ENCODE assay signal across 16 cellular contexts in the genomic region with DNA sequence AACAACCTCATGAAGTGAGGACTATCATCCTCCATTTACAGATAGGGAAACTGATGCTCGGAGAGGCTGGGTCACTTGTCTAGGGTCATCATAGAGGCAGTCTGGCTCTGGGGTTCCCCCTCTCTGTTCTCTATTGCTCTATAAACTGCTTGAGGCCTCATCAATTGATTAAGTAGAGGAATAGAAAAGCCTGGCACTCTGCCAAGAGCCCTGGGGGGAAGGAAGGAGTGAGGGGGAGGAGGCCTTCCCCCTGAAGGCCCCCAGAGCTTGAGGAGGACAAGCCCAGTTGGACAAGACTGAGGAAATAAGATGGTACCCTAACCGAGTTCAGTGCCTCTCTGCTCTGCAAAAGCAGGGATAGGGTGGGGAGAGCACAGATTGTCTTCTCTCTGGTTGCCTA. TPM values are rescaled to one million over a fixed set of nuclear protein-coding genes. Genes with fewer than 3 reads are reported as not detected.
DNase-seq lines count a peak whose midpoint lies in the region; ATAC-seq, FAIRE-seq and TF ChIP-seq lines count a peak whose summit lies in the region.
"Had no signal": no experiment of that assay in that cellular context is flagged by ENCODE, and none has a peak within 500 bp of the region (broad histone marks: within the 10 kb centered on the region; RNA-seq: fewer than 3 reads in every experiment).

No MANE protein-coding gene starts in this region.

- TF ChIP-seq EP300 in HepG2 (IDR thresholded peaks at IDR 0.05; ENCODE audit: low read depth in 2 of 2, low read length in 2 of 2): no peak
- no peak for TF ChIP-seq EP300 in HepG2 (CRISPR knock-in tag; IDR thresholded peaks at IDR 0.05; ENCODE audit: borderline replicate concordance)
- TF ChIP-seq EP300 in K562 (IDR thresholded peaks at IDR 0.05; ENCODE audit: low read length): no peak

- H3K9ac ChIP-seq in HepG2 (ENCODE audit: insufficient read depth, low read depth, low read length) (no peak overlapping the region), K562 (ENCODE audit: insufficient read depth in 1 of 2, low read depth in 2 of 2, low read length in 2 of 2) (no peak overlapping the region)

- no peaks in the 10 kb centered on the region for H3K9me1 ChIP-seq in K562 (ENCODE audit: control insufficient read depth, insufficient read depth, low read length)

- H3K4me1 ChIP-seq in HepG2 (ENCODE audit: insufficient read depth, low read length): no peaks in the 10 kb centered on the region
- no peaks in the 10 kb centered on the region for H3K4me1 ChIP-seq in right lobe of liver
- H3K4me1 ChIP-seq in K562 (replicated peaks in 1 of 2; ENCODE audit: control insufficient read depth in 2 of 2, insufficient read depth in 2 of 2, low read length in 2 of 2): no peaks in the 10 kb centered on the region
- H3K4me1 ChIP-seq in tibial artery: no peaks in the 10 kb centered on the region

- H3K9me3 ChIP-seq in HepG2 (ENCODE audit: low read length) (peaks cover 6% of the 10 kb centered on the region; the same call in 1 of the 2 replicates), right lobe of liver (no peaks in the 10 kb centered on the region), K562 (replicated peaks; ENCODE audit: control insufficient read depth, insufficient read depth, low read depth, low read length) (no peaks in the 10 kb centered on the region), tibial artery (no peaks in the 10 kb centered on the region)

- H3K4me2 ChIP-seq in HepG2 (ENCODE audit: low read depth, low read length): no peak overlapping the region
- H3K4me2 ChIP-seq in K562 (ENCODE audit: insufficient read depth, low read length): no peak overlapping the region

- CTCF ChIA-PET in HepG2 (lab: Yijun Ruan, JAX; ENCODE audit: low intra/inter-chr PET ratio, low total read pairs): no interaction called here
- CTCF ChIA-PET in K562 (lab: Yijun Ruan, JAX; ENCODE audit: low intra/inter-chr PET ratio): no interaction called here

- no peak overlapping the region for H3K27ac ChIP-seq in HepG2 (ENCODE audit: extremely low read length, insufficient read depth, low read length)
- no peak overlapping the region for H3K27ac ChIP-seq in right lobe of liver
- H3K27ac ChIP-seq in K562 (ENCODE audit: extremely low read depth, low read depth, low read length): no peak overlapping the region
- H3K27ac ChIP-seq in tibial artery: no peak overlapping the region

- H4K20me1 ChIP-seq in HepG2 (ENCODE audit: insufficient read depth, low read length) (no peaks in the 10 kb centered on the region), K562 (replicated peaks; ENCODE audit: control insufficient read depth, insufficient read depth, low read length) (no peaks in the 10 kb centered on the region)

- no peak for FAIRE-seq in HepG2 (lab: Jason Lieb, UNC)
- no peak for FAIRE-seq in K562 (lab: Jason Lieb, UNC)
- FAIRE-seq: GM19239 had no signal

- BruUV-seq in HepG2 (replicated peaks; lab: Mats Ljungman, UMichigan) (no TSS peak), K562 (replicated peaks; lab: Mats Ljungman, UMichigan) (no TSS peak)

- no peak for DNase-seq in HepG2 (ENCODE audit: low spot score)
- no peak for DNase-seq in right lobe of liver
- no peak for DNase-seq in K562 (ENCODE audit: extremely low read depth in 1 of 4, low spot score in 3 of 4)
- DNase-seq in neural crest cell (ENCODE audit: low read depth, low spot score): no peak
- no peak for DNase-seq in NK-92 (lab: John Stamatoyannopoulos, UW; ENCODE audit: unreplicated experiment)
- DNase-seq in tibial artery: no peak
- no peak for DNase-seq in NCI-H446 (lab: John Stamatoyannopoulos, UW)
- DNase-seq: CD8-positive, alpha-beta T cell; DND-41; GF-D8; NCI-H1694 treated with DMSO at 0.1 percent for 48 hours; NCI-H2171 treated with DMSO at 0.1 percent for 48 hours; SHP77 had no signal

- no peaks in the 10 kb centered on the region for H3K27me3 Mint-ChIP-seq in neural crest cell (ENCODE audit: low read depth)
- H3K27me3 Mint-ChIP-seq: B cell had no signal

- H3K4me1 Mint-ChIP-seq in neural crest cell: peaks cover 56% of the 10 kb centered on the region

- peaks cover 0 to 40% of the 10 kb centered on the region in 2 experiments; a peak in 3 of 5 replicates for H3K27me3 ChIP-seq in HepG2 (ENCODE audit: control insufficient read depth in 1 of 2, insufficient read depth in 2 of 2, low read length in 2 of 2)
- no peaks in the 10 kb centered on the region for H3K27me3 ChIP-seq in right lobe of liver
- peaks cover 0 to 5% of the 10 kb centered on the region in 2 experiments; a peak in 1 of 5 replicates for H3K27me3 ChIP-seq in K562 (ENCODE audit: control insufficient read depth in 2 of 2, insufficient read depth in 2 of 2, low read length in 2 of 2)
- peaks cover 0 to under 1% of the 10 kb centered on the region in 2 donors for H3K27me3 ChIP-seq in tibial artery

- in situ Hi-C loops in HepG2 (cut with HindIII; ENCODE audit: extremely low pct_ligation_motif_present, low pct_unique_long_range_greater_than_20kb) (no loop called here), K562 (cut with MboI) (no loop called here)

- H3K27ac Mint-ChIP-seq in neural crest cell (ENCODE audit: unreplicated experiment): peak overlapping the region; percentile 86
- H3K27ac Mint-ChIP-seq: B cell; CD8-positive, alpha-beta T cell had no signal

- H2AFZ ChIP-seq in HepG2 (ENCODE audit: low read length): no peak overlapping the region
- H2AFZ ChIP-seq in K562 (ENCODE audit: low read depth, low read length): no peak overlapping the region

- no peaks in the 10 kb centered on the region for H3K36me3 ChIP-seq in HepG2 (replicated peaks in 1 of 2; ENCODE audit: control insufficient read depth in 1 of 2, insufficient read depth in 2 of 2, low read length in 2 of 2)
- no peaks in the 10 kb centered on the region for H3K36me3 ChIP-seq in right lobe of liver
- H3K36me3 ChIP-seq in K562 (ENCODE audit: control insufficient read depth, insufficient read depth, low read length): no peaks in the 10 kb centered on the region
- H3K36me3 ChIP-seq in tibial artery: no peaks in the 10 kb centered on the region

- POLR2A ChIA-PET in HepG2 (lab: Yijun Ruan, JAX) (no interaction called here), K562 (lab: Yijun Ruan, JAX) (interaction anchor here (0.6 to 1.1 kb wide), 3 partner anchors 27 to 974 kb away, joined by 3 to 4 read pairs (median 3); no protein-coding TSS in a partner anchor)

- H3K36me3 Mint-ChIP-seq in neural crest cell (ENCODE audit: low read depth): peaks cover 27% of the 10 kb centered on the region

- no peak for ATAC-seq in HepG2
- ATAC-seq in right lobe of liver: no peak
- no peak for ATAC-seq in K562
- ATAC-seq: CD8-positive, alpha-beta T cell; SK-N-SH treated with all-trans-retinoic acid at 6 μM for 48 hours had no signal

- no peaks in the 10 kb centered on the region for H3K79me2 ChIP-seq in HepG2 (ENCODE audit: insufficient read depth, low read length)
- no peaks in the 10 kb centered on the region for H3K79me2 ChIP-seq in K562 (ENCODE audit: control insufficient read depth, insufficient read depth, low read length)

- TF ChIP-seq POLR2A in HepG2 (IDR thresholded peaks at IDR 0.05; ENCODE audit: insufficient read depth in 1 of 2, low read depth in 2 of 2, low read length in 2 of 2): no peak
- TF ChIP-seq POLR2A in right lobe of liver (IDR thresholded peaks at IDR 0.05): no peak
- TF ChIP-seq POLR2A in K562 (conservative IDR thresholded peaks at IDR 0.05): no peak

- H3K4me3 Mint-ChIP-seq in neural crest cell: no peak overlapping the region
- H3K4me3 Mint-ChIP-seq: B cell; CD8-positive, alpha-beta T cell had no signal

- H3K9me3 Mint-ChIP-seq in neural crest cell: peaks cover 7% of the 10 kb centered on the region

- intact Hi-C loops in HepG2 (cut with micrococcal nuclease; ENCODE audit: unreplicated experiment): no loop called here
- intact Hi-C loops in right lobe of liver (cut with DNase I): no loop called here
- intact Hi-C loops in K562 (cut with micrococcal nuclease): no loop called here
- intact Hi-C loops in tibial artery (cut with DNase I; ENCODE audit: low total_unique reads): no loop called here

- TF ChIP-seq CTCF in HepG2 (CRISPR knock-in tag; IDR thresholded peaks at IDR 0.05) (no peak), right lobe of liver (IDR thresholded peaks at IDR 0.05) (no peak), K562 (IDR thresholded peaks at IDR 0.05 in 2 of 3, conservative IDR thresholded peaks at IDR 0.05 in 1 of 3; ENCODE audit: insufficient read depth in 2 of 3, low read depth in 1 of 3, low read length in 3 of 3) (no peak), neural crest cell (conservative IDR thresholded peaks at IDR 0.05) (no peak), tibial artery (IDR thresholded peaks at IDR 0.05) (no peak)

- no peak overlapping the region for H3K4me3 ChIP-seq in HepG2 (replicated peaks in 1 of 3; ENCODE audit: insufficient read depth in 1 of 3, low read depth in 2 of 3, low read length in 3 of 3)
- no peak overlapping the region for H3K4me3 ChIP-seq in right lobe of liver
- no peak overlapping the region for H3K4me3 ChIP-seq in K562
- H3K4me3 ChIP-seq in tibial artery: no peak overlapping the region

- no peak for TF ChIP-seq RAD21 in HepG2 (CRISPR knock-in tag; IDR thresholded peaks at IDR 0.05)
- no peak for TF ChIP-seq RAD21 in K562 (CRISPR knock-in tag; conservative IDR thresholded peaks at IDR 0.05 in 1 of 2, IDR thresholded peaks at IDR 0.05 in 1 of 2)

- WGBS in HepG2 (ENCODE audit: low lambda C conversion rate): 35% methylated on average over 2 of the region's 2 CpGs
- WGBS in right lobe of liver (ENCODE audit: insufficient coverage, low coverage, low lambda C conversion rate, missing lambda C conversion rate): 55% methylated on average over 1 of the region's 2 CpGs
- 0% methylated on average over 2 of the region's 2 CpGs for WGBS in K562 (ENCODE audit: insufficient coverage, low coverage, missing lambda C conversion rate)

RNA-seq across cellular contexts. Expression of a gene that starts 21.0 kb away (rescaled TPM):
- not detected in 2 replicates for total RNA-seq in HepG2 (2016; rRNA removed; fragmentation: Illumina TruSeq; extraction: Trizol)
- 0.18 TPM in 1 of 2 replicates, not detected in the other for total RNA-seq in HepG2 (2016; cell fraction: cytosol; rRNA removed; fragmentation: Illumina TruSeq; extraction: Trizol; ENCODE audit: low read depth)
- not detected in 2 replicates for total RNA-seq in HepG2 (2016; cell fraction: insoluble cytoplasmic fraction; rRNA removed; fragmentation: Illumina TruSeq; extraction: Trizol)
- not detected in 2 replicates for total RNA-seq in HepG2 (2016; cell fraction: membrane; rRNA removed; fragmentation: Illumina TruSeq; extraction: Trizol)
- not detected in 2 replicates for total RNA-seq in HepG2 (2016; cell fraction: nucleus; rRNA removed; fragmentation: Illumina TruSeq; extraction: Trizol)
- not detected in 2 replicates for polyA plus RNA-seq in HepG2 (2011; rRNA removed)
- polyA plus RNA-seq in HepG2 (2011; cell fraction: cytosol; rRNA removed): not detected in 2 replicates
- polyA plus RNA-seq in HepG2 (2011; cell fraction: nucleus; rRNA removed): not detected in 2 replicates
- not detected in 2 replicates for polyA plus RNA-seq in HepG2 (2012)
- not detected in 2 replicates for polyA plus RNA-seq in HepG2 (2016; cell fraction: cytosol; fragmentation: Illumina TruSeq; extraction: Trizol; ENCODE audit: low read depth)
- polyA plus RNA-seq in HepG2 (2016; cell fraction: insoluble cytoplasmic fraction; fragmentation: Illumina TruSeq; extraction: Trizol; ENCODE audit: low read depth): not detected in 2 replicates
- not detected in 2 replicates for polyA plus RNA-seq in HepG2 (2016; cell fraction: membrane; fragmentation: Illumina TruSeq; extraction: Trizol; ENCODE audit: low read depth)
- not detected in 2 replicates for polyA plus RNA-seq in HepG2 (2016; cell fraction: nucleus; fragmentation: Illumina TruSeq; extraction: Trizol; ENCODE audit: insufficient read depth, low read depth)
- polyA minus RNA-seq in HepG2 (2011; rRNA and poly(A)+ RNA removed; ENCODE audit: low replicate concordance): not detected in 2 replicates
- polyA minus RNA-seq in HepG2 (2011; cell fraction: cytosol; rRNA and poly(A)+ RNA removed): not detected in 2 replicates
- polyA minus RNA-seq in HepG2 (2011; cell fraction: nucleus; rRNA and poly(A)+ RNA removed): not detected in 2 replicates
- total RNA-seq in right lobe of liver: under 1 TPM; 0.11 to 0.46 (median 0.25) TPM
- total RNA-seq in K562 (2011; cell fraction: chromatin; rRNA removed; ENCODE audit: low replicate concordance): not detected in 2 replicates
- under 0.01 TPM in 1 of 2 replicates, not detected in the other for total RNA-seq in K562 (2011; cell fraction: nucleolus; rRNA removed)
- not detected in 2 replicates for total RNA-seq in K562 (2011; cell fraction: nucleoplasm; rRNA removed)
- total RNA-seq in K562 (2014; rRNA removed): 0.04 TPM in 1 of 2 replicates, not detected in the other
- total RNA-seq in K562 (2014; rRNA removed; fragmentation: Illumina TruSeq; extraction: Trizol): not detected in 2 replicates
- total RNA-seq in K562 (2015; rRNA removed; fragmentation: Illumina TruSeq; extraction: Trizol): not detected in 2 replicates
- total RNA-seq in K562 (2021): 0.04 and 0.09 TPM in 2 replicates
- not detected in 2 replicates for polyA plus RNA-seq in K562 (2011; rRNA removed)
- polyA plus RNA-seq in K562 (2011; cell fraction: cytosol; rRNA removed): not detected in 2 replicates
- 0.03 TPM in 1 of 2 replicates, not detected in the other for polyA plus RNA-seq in K562 (2011; cell fraction: nucleus; rRNA removed)
- 0.04 and 0.22 TPM in 2 replicates for polyA plus RNA-seq in K562 (2012)
- polyA plus RNA-seq in K562 (2014; fragmentation: Illumina TruSeq; extraction: Trizol): 0.04 TPM in 1 of 2 replicates, not detected in the other
- polyA plus RNA-seq in K562 (2014; fragmentation: Nextera tagmentation; extraction: Ambion mirVana): not detected
- not detected in 2 replicates for polyA plus RNA-seq in K562 (2014; rRNA removed)
- polyA minus RNA-seq in K562 (2011; rRNA and poly(A)+ RNA removed): not detected in 2 replicates
- not detected in 2 replicates for polyA minus RNA-seq in K562 (2011; cell fraction: cytosol; rRNA and poly(A)+ RNA removed)
- polyA minus RNA-seq in K562 (2011; cell fraction: nucleus; rRNA and poly(A)+ RNA removed): not detected in 2 replicates
- 31.2 and 31.5 TPM in 2 replicates for total RNA-seq in neural crest cell

Comparison
In these comparisons a context has a peak if more than half of its experiments do, and no peak if none do; other contexts are left out.
1. RNA of a gene that starts 21.0 kb away (total RNA-seq): 31.2 to 31.5 TPM in neural crest cell; 0.11 to 0.46 TPM in right lobe of liver, 0.18 TPM in HepG2 and under 0.01 to 0.09 TPM in K562; every median in the first group is over 10 times any median in the second.